ENCODE assay signal across 11 cellular contexts in the genomic region with DNA sequence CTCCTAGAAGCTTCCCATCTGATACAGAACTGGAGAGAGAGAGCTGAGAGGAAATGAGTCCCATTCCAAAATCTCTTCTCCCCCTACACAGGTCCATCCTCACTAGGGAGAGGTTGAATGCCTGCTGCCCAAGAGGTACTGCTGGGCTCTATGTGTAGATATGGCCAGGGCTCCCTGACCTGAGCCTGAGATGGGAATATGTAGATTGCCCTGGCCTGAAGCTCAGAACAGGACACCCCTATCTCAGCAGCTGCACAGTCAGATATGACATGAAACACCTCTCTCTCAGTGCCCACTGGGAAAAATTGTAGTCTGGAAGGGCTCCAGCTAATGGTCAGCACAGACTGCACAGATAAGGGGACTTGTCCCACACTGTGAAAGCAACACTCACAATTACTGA. TPM values are rescaled to one million over a fixed set of nuclear protein-coding genes. Genes with fewer than 3 reads are reported as not detected.
A peak's percentile ranks its signal among the peaks of the same experiment; 100 is the strongest.
DNase-seq lines count a peak whose midpoint lies in the region; FAIRE-seq and TF ChIP-seq lines count a peak whose summit lies in the region.
"Had no signal": no experiment of that assay in that cellular context is flagged by ENCODE, and none has a peak within 500 bp of the region (broad histone marks: within the 10 kb centered on the region; RNA-seq: fewer than 3 reads in every experiment).

No MANE protein-coding gene starts in this region.

- H3K27me3 ChIP-seq in esophagus muscularis mucosa: no peaks in the 10 kb centered on the region
- no peaks in the 10 kb centered on the region for H3K27me3 ChIP-seq in parathyroid adenoma (ENCODE audit: control insufficient read depth, insufficient read depth, low read length)
- H3K27me3 ChIP-seq in small intestine (ENCODE audit: control insufficient read depth in 2 of 2, insufficient read depth in 2 of 2, low read length in 2 of 2): no peaks in the 10 kb centered on the region
- H3K27me3 ChIP-seq: BLaER1 treated with 17β-estradiol and CSF1 and Interleukin-3, amounts not matched to agents 10 nM and 100 nM had no signal

- TF ChIP-seq CTCF in HFFc6 (IDR thresholded peaks at IDR 0.05) (no peak), esophagus muscularis mucosa (IDR thresholded peaks at IDR 0.05) (no peak), parathyroid adenoma (IDR thresholded peaks at IDR 0.05) (no peak)

- H3K36me3 ChIP-seq in esophagus muscularis mucosa (no peaks in the 10 kb centered on the region), parathyroid adenoma (ENCODE audit: control insufficient read depth, insufficient read depth, low read length) (no peaks in the 10 kb centered on the region), small intestine (ENCODE audit: control insufficient read depth in 2 of 2, insufficient read depth in 2 of 2, low read length in 2 of 2) (no peaks in the 10 kb centered on the region)
- H3K36me3 ChIP-seq: BLaER1 treated with 17β-estradiol and CSF1 and Interleukin-3, amounts not matched to agents 10 nM and 100 nM had no signal

- no peaks in the 10 kb centered on the region for H3K9me3 Mint-ChIP-seq in HFFc6
- H3K9me3 Mint-ChIP-seq: natural killer cell had no signal

- peak overlapping the region; percentile 58 for H2AFZ ChIP-seq in parathyroid adenoma

- H3K4me3 ChIP-seq in esophagus muscularis mucosa: peak overlapping the region in 1 of 4 donors; percentile 14
- H3K4me3 ChIP-seq in parathyroid adenoma (ENCODE audit: low read depth, low read length): no peak overlapping the region
- no peak overlapping the region for H3K4me3 ChIP-seq in small intestine (ENCODE audit: low read depth in 1 of 2, low read length in 2 of 2)
- H3K4me3 ChIP-seq: BLaER1 treated with 17β-estradiol and CSF1 and Interleukin-3, amounts not matched to agents 10 nM and 100 nM had no signal

- no peak for TF ChIP-seq POLR2A in esophagus muscularis mucosa (IDR thresholded peaks at IDR 0.05; ENCODE audit: low read depth)

- no peaks in the 10 kb centered on the region for H3K36me3 Mint-ChIP-seq in HFFc6 (ENCODE audit: low read depth)
- H3K36me3 Mint-ChIP-seq: activated naive CD8-positive, alpha-beta T cell; natural killer cell had no signal

- no peak for TF ChIP-seq EP300 in esophagus muscularis mucosa (IDR thresholded peaks at IDR 0.05)

- H3K4me1 ChIP-seq in esophagus muscularis mucosa (peaks cover 21 to 23% (median 22%) of the 10 kb centered on the region in 4 donors), parathyroid adenoma (peaks cover 18% of the 10 kb centered on the region), small intestine (ENCODE audit: control insufficient read depth in 2 of 2, insufficient read depth in 1 of 2, low read depth in 1 of 2, low read length in 1 of 2) (peaks cover 0 to 3% of the 10 kb centered on the region in 2 donors)

- peaks cover 37% of the 10 kb centered on the region for H3K4me1 Mint-ChIP-seq in HFFc6 (ENCODE audit: low read depth)

- H3K4me2 ChIP-seq in parathyroid adenoma (ENCODE audit: low read length): peak overlapping the region; percentile 55

- H3K27ac Mint-ChIP-seq in HFFc6: peak overlapping the region; percentile 83
- H3K27ac Mint-ChIP-seq: activated naive CD8-positive, alpha-beta T cell; natural killer cell had no signal

- H3K9me3 ChIP-seq in esophagus muscularis mucosa (no peaks in the 10 kb centered on the region), parathyroid adenoma (ENCODE audit: control insufficient read depth, low read length) (no peaks in the 10 kb centered on the region), small intestine (ENCODE audit: control insufficient read depth, low read depth) (no peaks in the 10 kb centered on the region)
- H3K9me3 ChIP-seq: BLaER1 treated with 17β-estradiol and CSF1 and Interleukin-3, amounts not matched to agents 10 nM and 100 nM had no signal

- no peak for FAIRE-seq in small intestine (lab: Jason Lieb, UNC)

- H3K27me3 Mint-ChIP-seq in HFFc6 (ENCODE audit: insufficient read depth): no peaks in the 10 kb centered on the region

- intact Hi-C loops in esophagus muscularis mucosa (cut with DNase I): loop anchor here (5.0 kb wide), 1 partner anchor 37 kb away; no protein-coding TSS in a partner anchor

- peak overlapping the region; percentile 77 to 81 (median 80) for H3K27ac ChIP-seq in esophagus muscularis mucosa (replicated peaks in 1 of 4)
- H3K27ac ChIP-seq in parathyroid adenoma: peak overlapping the region; percentile 73
- peak overlapping the region in 1 of 2 donors; percentile 56 for H3K27ac ChIP-seq in small intestine (ENCODE audit: low read depth in 1 of 2, low read length in 1 of 2)

- no peaks in the 10 kb centered on the region for H3K79me2 ChIP-seq in parathyroid adenoma

- DNase-seq in HFFc6: no peak
- no peak for DNase-seq in esophagus muscularis mucosa (ENCODE audit: extremely low spot score)
- no peak for DNase-seq in small intestine
- no peak for DNase-seq in HuH-7.5 (ENCODE audit: low spot score)
- DNase-seq in NCI-H1105 treated with DMSO at 0.1 percent for 48 hours (lab: John Stamatoyannopoulos, UW): no peak
- DNase-seq: activated CD4-positive, alpha-beta T cell treated with anti-CD3 and anti-CD28 coated beads for 4 hours; natural killer cell; NCI-H1105 had no signal

- peak overlapping the region; percentile 65 for H3K4me3 Mint-ChIP-seq in HFFc6
- H3K4me3 Mint-ChIP-seq: activated naive CD8-positive, alpha-beta T cell; natural killer cell had no signal

- H3K9ac ChIP-seq in parathyroid adenoma: no peak overlapping the region
- H3K9ac ChIP-seq: BLaER1 treated with 17β-estradiol and CSF1 and Interleukin-3, amounts not matched to agents 10 nM and 100 nM had no signal

RNA-seq across cellular contexts. Expression of a gene that starts 3.1 kb away (rescaled TPM):
- total RNA-seq in HFFc6 (2021; fragmentation: NEBNext Ultra II Directional; extraction: Animal tissue kit (Norgen Biotek cat#: 25700)): not detected
- under 1 TPM in 1 of 4 donors, not detected in 3; 0.33 TPM for total RNA-seq in esophagus muscularis mucosa
- polyA plus RNA-seq in small intestine: not detected
- total RNA-seq: natural killer cell had no signal

RNA-seq across cellular contexts. Expression of a gene that starts 17.7 kb away (rescaled TPM):
- total RNA-seq in HFFc6 (2021; fragmentation: NEBNext Ultra II Directional; extraction: Animal tissue kit (Norgen Biotek cat#: 25700)): 10 to 100 TPM; 35.7 to 52.5 (median 49.1) TPM
- total RNA-seq in esophagus muscularis mucosa: 10 to 100 TPM; 10.6 to 15.4 (median 11.9) TPM
- 1 to 10 TPM; 1.4 to 7.5 (median 2.0) TPM for polyA plus RNA-seq in small intestine

RNA-seq across cellular contexts. Expression of a gene that starts 39.7 kb away (rescaled TPM):
- 10 to 100 TPM; 19.2 to 26.1 (median 22.4) TPM for total RNA-seq in HFFc6 (2021; fragmentation: NEBNext Ultra II Directional; extraction: Animal tissue kit (Norgen Biotek cat#: 25700))
- 10 to 100 TPM; 13.0 to 23.3 (median 19.1) TPM for total RNA-seq in esophagus muscularis mucosa
- 1 to 10 TPM; 4.5 to 8.8 (median 7.0) TPM for polyA plus RNA-seq in small intestine

RNA-seq across cellular contexts. Expression of a gene that starts 46.9 kb away (rescaled TPM):
- total RNA-seq in HFFc6 (2021; fragmentation: NEBNext Ultra II Directional; extraction: Animal tissue kit (Norgen Biotek cat#: 25700)): 10 to 100 TPM; 11.5 to 18.6 (median 18.0) TPM
- total RNA-seq in esophagus muscularis mucosa: 1 to 10 TPM; 7.8 to 9.8 (median 8.8) TPM
- 10 to 100 TPM; 16.2 to 17.2 (median 16.6) TPM for polyA plus RNA-seq in small intestine
